ENCODE assay signal across 14 cellular contexts in the genomic region with DNA sequence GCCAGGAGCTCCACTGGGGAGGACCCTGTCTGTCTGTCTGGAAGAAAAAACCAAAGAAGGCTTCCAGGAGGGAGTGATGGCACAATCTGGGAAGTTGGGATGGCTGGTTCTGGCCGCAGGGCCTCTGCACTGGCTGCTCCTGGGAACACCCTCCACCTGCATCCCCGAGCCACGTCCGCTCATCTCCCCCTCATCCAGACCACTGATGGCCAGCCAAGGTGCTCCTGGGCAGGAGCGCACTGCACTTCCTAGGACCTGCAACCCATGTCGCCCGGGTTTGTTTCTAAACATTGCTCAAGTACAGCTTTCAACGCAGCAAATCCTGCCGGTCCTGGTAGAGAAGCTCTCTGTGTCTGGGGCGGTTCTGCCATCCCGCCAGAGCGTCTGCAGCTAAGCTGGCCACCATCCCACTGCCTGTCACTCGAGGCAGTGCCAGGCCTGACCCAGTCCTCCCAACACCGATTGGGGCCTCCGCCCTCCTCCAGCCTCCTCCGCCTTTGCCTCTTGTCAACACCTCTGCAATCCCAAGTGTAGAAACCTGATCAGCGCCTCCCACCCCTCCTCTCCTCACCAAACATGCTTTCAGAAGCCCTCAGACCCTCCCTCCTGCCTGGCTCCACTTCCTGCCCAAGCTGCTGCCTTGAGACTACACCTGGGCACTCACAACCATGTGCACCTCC. TPM values are rescaled to one million over a fixed set of nuclear protein-coding genes. Genes with fewer than 3 reads are reported as not detected.
DNase-seq lines count a peak whose midpoint lies in the region; ATAC-seq lines count a peak whose summit lies in the region.
"Had no signal": no experiment of that assay in that cellular context is flagged by ENCODE, and none has a peak within 500 bp of the region (broad histone marks: within the 10 kb centered on the region; RNA-seq: fewer than 3 reads in every experiment).

No MANE protein-coding gene starts in this region.

- H3K4me3 Mint-ChIP-seq in activated CD4-positive, alpha-beta T cell treated with anti-CD3 and anti-CD28 coated beads, Interleukin-2, amount 10 ng/mL, durations not matched to agents 24 days and 14 days: peak overlapping the region; percentile 68
- H3K4me3 Mint-ChIP-seq in stimulated activated effector memory CD8-positive, alpha-beta T cell treated with anti-CD3 and anti-CD28 coated beads, Interleukin-12 subunit alpha, Interleukin-12 subunit beta, amount 100 ng/mL, for 72 hours: no peak overlapping the region
- peak overlapping the region in 1 of 2 donors; percentile 87 for H3K4me3 Mint-ChIP-seq in effector memory CD8-positive, alpha-beta T cell

- H3K36me3 Mint-ChIP-seq in activated CD4-positive, alpha-beta T cell treated with anti-CD3 and anti-CD28 coated beads, Interleukin-2, amount 10 ng/mL, durations not matched to agents 24 days and 14 days (ENCODE audit: low read depth): peaks cover 13% of the 10 kb centered on the region
- H3K36me3 Mint-ChIP-seq in stimulated activated effector memory CD8-positive, alpha-beta T cell treated with anti-CD3 and anti-CD28 coated beads, Interleukin-12 subunit alpha, Interleukin-12 subunit beta, amount 100 ng/mL, for 72 hours: peaks cover 66% of the 10 kb centered on the region
- H3K36me3 Mint-ChIP-seq in effector memory CD8-positive, alpha-beta T cell (ENCODE audit: insufficient read depth): peaks cover 27% of the 10 kb centered on the region

- peaks cover 1% of the 10 kb centered on the region for H3K27me3 Mint-ChIP-seq in activated CD4-positive, alpha-beta T cell treated with anti-CD3 and anti-CD28 coated beads, Interleukin-2, amount 10 ng/mL, durations not matched to agents 24 days and 14 days
- peaks cover 3 to 5% of the 10 kb centered on the region in 2 donors for H3K27me3 Mint-ChIP-seq in effector memory CD8-positive, alpha-beta T cell

- intact Hi-C loops in activated CD4-positive, alpha-beta T cell treated with anti-CD3 and anti-CD28 coated beads, Interleukin-2, amount 10 ng/mL, durations not matched to agents 24 days and 14 days (cut with micrococcal nuclease): no loop called here
- intact Hi-C loops in left cardiac atrium (cut with DNase I): no loop called here

- H3K9me3 Mint-ChIP-seq in activated CD4-positive, alpha-beta T cell treated with anti-CD3 and anti-CD28 coated beads, Interleukin-2, amount 10 ng/mL, durations not matched to agents 24 days and 14 days: no peaks in the 10 kb centered on the region
- H3K9me3 Mint-ChIP-seq in stimulated activated effector memory CD8-positive, alpha-beta T cell treated with anti-CD3 and anti-CD28 coated beads, Interleukin-12 subunit alpha, Interleukin-12 subunit beta, amount 100 ng/mL, for 72 hours: no peaks in the 10 kb centered on the region
- no peaks in the 10 kb centered on the region for H3K9me3 Mint-ChIP-seq in effector memory CD8-positive, alpha-beta T cell

- ATAC-seq in left cardiac atrium (peak; percentile 53 to 55), GM18870 (IDR thresholded peaks at IDR 0.05; ENCODE audit: unreplicated experiment) (no peak)
- ATAC-seq in stimulated activated effector memory CD8-positive, alpha-beta T cell treated with anti-CD3 and anti-CD28 coated beads, Interleukin-12 subunit alpha, Interleukin-12 subunit beta, amount 100 ng/mL, for 72 hours: no peak
- no peak for ATAC-seq in effector memory CD8-positive, alpha-beta T cell (replicated peaks)

- DNase-seq in activated CD4-positive, alpha-beta T cell treated with anti-CD3 and anti-CD28 coated beads, Interleukin-2, amount 10 ng/mL, durations not matched to agents 24 days and 14 days: peak; percentile 68
- no peak for DNase-seq in activated CD4-positive, alpha-beta T cell treated with anti-CD3 and anti-CD28 coated beads for 48 hours
- DNase-seq in NCI-H69 (lab: John Stamatoyannopoulos, UW) (peak; percentile 78), left cardiac atrium (peak; percentile 63), SHP77 (lab: John Stamatoyannopoulos, UW) (no peak)
- no peak for DNase-seq in stimulated activated effector memory CD8-positive, alpha-beta T cell treated with anti-CD3 and anti-CD28 coated beads, Interleukin-12 subunit alpha, Interleukin-12 subunit beta, amount 100 ng/mL, for 72 hours (ENCODE audit: low spot score in 2 of 2)
- DNase-seq in effector memory CD8-positive, alpha-beta T cell: no peak
- DNase-seq: activated gamma-delta T cell, foreskin fibroblast, GF-D8, NCI-H1930, nucleus accumbens, RPMI8226 had no signal

- peaks cover 43% of the 10 kb centered on the region for H3K4me1 Mint-ChIP-seq in activated CD4-positive, alpha-beta T cell treated with anti-CD3 and anti-CD28 coated beads, Interleukin-2, amount 10 ng/mL, durations not matched to agents 24 days and 14 days
- H3K4me1 Mint-ChIP-seq in stimulated activated effector memory CD8-positive, alpha-beta T cell treated with anti-CD3 and anti-CD28 coated beads, Interleukin-12 subunit alpha, Interleukin-12 subunit beta, amount 100 ng/mL, for 72 hours: peaks cover 51% of the 10 kb centered on the region
- H3K4me1 Mint-ChIP-seq in effector memory CD8-positive, alpha-beta T cell (ENCODE audit: low read depth in 2 of 2): peaks cover 38 to 47% of the 10 kb centered on the region in 2 donors

- H3K27ac Mint-ChIP-seq in activated CD4-positive, alpha-beta T cell treated with anti-CD3 and anti-CD28 coated beads, Interleukin-2, amount 10 ng/mL, durations not matched to agents 24 days and 14 days: peak overlapping the region; percentile 34
- peak overlapping the region; percentile 96 for H3K27ac Mint-ChIP-seq in stimulated activated effector memory CD8-positive, alpha-beta T cell treated with anti-CD3 and anti-CD28 coated beads, Interleukin-12 subunit alpha, Interleukin-12 subunit beta, amount 100 ng/mL, for 72 hours
- peak overlapping the region in 1 of 2 donors; percentile 71 for H3K27ac Mint-ChIP-seq in effector memory CD8-positive, alpha-beta T cell

RNA-seq across cellular contexts. Expression of a gene that starts 5.1 kb away (rescaled TPM):
- 0.12 and 0.14 TPM in 2 replicates for total RNA-seq in activated CD4-positive, alpha-beta T cell treated with anti-CD3 and anti-CD28 coated beads, Interleukin-2, amount 10 ng/mL, durations not matched to agents 24 days and 14 days
- under 1 TPM; 0.27 to 0.76 TPM for total RNA-seq in left cardiac atrium

RNA-seq across cellular contexts. Expression of a gene that starts 8.2 kb away (rescaled TPM):
- total RNA-seq in activated CD4-positive, alpha-beta T cell treated with anti-CD3 and anti-CD28 coated beads, Interleukin-2, amount 10 ng/mL, durations not matched to agents 24 days and 14 days: 59.8 and 66.1 TPM in 2 replicates
- 100 to 1,000 TPM; 635 to 667 TPM for total RNA-seq in left cardiac atrium

RNA-seq across cellular contexts. Expression of a gene that starts 58.5 kb away (rescaled TPM):
- total RNA-seq in activated CD4-positive, alpha-beta T cell treated with anti-CD3 and anti-CD28 coated beads, Interleukin-2, amount 10 ng/mL, durations not matched to agents 24 days and 14 days: not detected in 2 replicates
- total RNA-seq in left cardiac atrium: not detected

Comparison
In these comparisons a context has a peak if more than half of its experiments do, and no peak if none do; other contexts are left out.
1. DNase-seq: peak in activated CD4-positive, alpha-beta T cell treated with anti-CD3 and anti-CD28 coated beads, Interleukin-2, amount 10 ng/mL, durations not matched to agents 24 days and 14 days (single experiment), NCI-H69 (single experiment) and left cardiac atrium (single experiment); none in activated CD4-positive, alpha-beta T cell treated with anti-CD3 and anti-CD28 coated beads for 48 hours (single experiment), stimulated activated effector memory CD8-positive, alpha-beta T cell treated with anti-CD3 and anti-CD28 coated beads, Interleukin-12 subunit alpha, Interleukin-12 subunit beta, amount 100 ng/mL, for 72 hours (0 of 2), SHP77 (0 of 2) and effector memory CD8-positive, alpha-beta T cell (0 of 3).
2. ATAC-seq: peak in left cardiac atrium (2 of 2); none in stimulated activated effector memory CD8-positive, alpha-beta T cell treated with anti-CD3 and anti-CD28 coated beads, Interleukin-12 subunit alpha, Interleukin-12 subunit beta, amount 100 ng/mL, for 72 hours (single experiment), effector memory CD8-positive, alpha-beta T cell (single experiment) and GM18870 (single experiment).